1 cellular context compared by ENCODE assay signal in genomic region chr2:230794472-230794871, GRCh38.
TF ChIP-seq lines count a peak whose summit lies in the region.

No MANE protein-coding gene starts in this region.

TF ChIP-seq in SK-N-SH, 30 proteins besides CTCF, POLR2A, EP300 and RAD21 (continued from another document):
- TF ChIP-seq PBX3 (IDR thresholded peaks at IDR 0.05) (no peak), JUND (IDR thresholded peaks at IDR 0.05) (no peak)
